ENCODE assay signal across 8 cellular contexts in genomic region chr3:11774296-11774877, GRCh38.
DNase-seq lines count a peak whose midpoint lies in the region; ATAC-seq and TF ChIP-seq lines count a peak whose summit lies in the region.

No MANE protein-coding gene starts in this region.

- no peak for ATAC-seq in GM19395 (IDR thresholded peaks at IDR 0.05; ENCODE audit: unreplicated experiment)

- no TSS peak for BruUV-seq in MCF 10A (replicated peaks; lab: Mats Ljungman, UMichigan)

- no peak overlapping the region for H3K4me2 ChIP-seq in Loucy (ENCODE audit: low read depth, low read length, poor library complexity, severe bottlenecking)

- no peaks in the 10 kb centered on the region for H4K20me1 ChIP-seq in Loucy (ENCODE audit: insufficient read depth, low read length, poor library complexity, severe bottlenecking)

- no peak overlapping the region for H3K4me3 Mint-ChIP-seq in MCF 10A (ENCODE audit: unreplicated experiment)

- H3K36me3 ChIP-seq in Loucy (ENCODE audit: insufficient read depth, low read length): no peaks in the 10 kb centered on the region

- CTCF ChIA-PET in MCF 10A (lab: Yijun Ruan, JAX): interaction anchor here (0.7 to 2.2 kb wide), 11 partner anchors 9 to 62 kb away, joined by 3 to 13 read pairs (median 5); no protein-coding TSS in a partner anchor

- no peak overlapping the region for H3K4me3 ChIP-seq in Loucy (ENCODE audit: low read length, poor library complexity, severe bottlenecking)

- H3K9ac ChIP-seq in Loucy (ENCODE audit: low read depth, low read length, poor library complexity, severe bottlenecking): no peak overlapping the region

- peak; percentile 77 for DNase-seq in DMS 273 (lab: John Stamatoyannopoulos, UW; ENCODE audit: unreplicated experiment)
- DNase-seq in MCF 10A (ENCODE audit: unreplicated experiment): peak; percentile 74
- DNase-seq in left kidney (ENCODE audit: low read depth, low spot score): peak; percentile 84
- no peak for DNase-seq in SKM-1 treated with dmso at 0.1 percent for 144 hours (lab: John Stamatoyannopoulos, UW; ENCODE audit: unreplicated experiment)
- DNase-seq in GOT3 (lab: John Stamatoyannopoulos, UW): no peak
- DNase-seq in NCI-H2196 treated with DMSO at 0.1 percent for 48 hours (lab: John Stamatoyannopoulos, UW; ENCODE audit: unreplicated experiment): no peak

- TF ChIP-seq CTCF in Loucy (conservative IDR thresholded peaks at IDR 0.05; ENCODE audit: low read length) (peak; percentile 53), MCF 10A (IDR thresholded peaks at IDR 0.05; ENCODE audit: unreplicated experiment) (no peak)

- H3K79me2 ChIP-seq in Loucy (ENCODE audit: insufficient read depth, low read length): no peaks in the 10 kb centered on the region

- H2AFZ ChIP-seq in Loucy (ENCODE audit: low read length): no peak overlapping the region

- H3K9me3 ChIP-seq in Loucy (ENCODE audit: insufficient read depth, low read depth, low read length): no peaks in the 10 kb centered on the region

- POLR2A ChIA-PET in MCF 10A (lab: Yijun Ruan, JAX): interaction anchor here (0.6 to 4.6 kb wide), 6 partner anchors 8 to 1103 kb away, joined by 3 to 72 read pairs (median 4); no protein-coding TSS in a partner anchor

- H3K36me3 Mint-ChIP-seq in MCF 10A (ENCODE audit: insufficient read depth, unreplicated experiment): peaks cover 7% of the 10 kb centered on the region

- no peaks in the 10 kb centered on the region for H3F3A ChIP-seq in Loucy (ENCODE audit: low read depth)

- H3K27me3 Mint-ChIP-seq in MCF 10A (ENCODE audit: insufficient read depth, unreplicated experiment): no peaks in the 10 kb centered on the region

- peaks cover 25% of the 10 kb centered on the region for H3K4me1 Mint-ChIP-seq in MCF 10A (ENCODE audit: insufficient read depth, unreplicated experiment)

- peaks cover 13% of the 10 kb centered on the region for H3K4me1 ChIP-seq in Loucy (ENCODE audit: insufficient read depth, low read length, poor library complexity, severe bottlenecking)

- H3K27me3 ChIP-seq in Loucy (ENCODE audit: insufficient read depth, low read length, poor library complexity, severe bottlenecking): no peaks in the 10 kb centered on the region

- intact Hi-C loops in MCF 10A (cut with micrococcal nuclease): loop anchor here (1.0 kb wide), 1 partner anchor 30 kb away; no protein-coding TSS in a partner anchor

- H3K9me3 Mint-ChIP-seq in MCF 10A (ENCODE audit: unreplicated experiment): no peaks in the 10 kb centered on the region

- H3K9me2 ChIP-seq in Loucy (replicated peaks; ENCODE audit: low read depth, low read length): no peaks in the 10 kb centered on the region

- no peak overlapping the region for H3K27ac Mint-ChIP-seq in MCF 10A (ENCODE audit: low read depth, unreplicated experiment)

Comparison
In these comparisons a context has a peak if more than half of its experiments do, and no peak if none do; other contexts are left out.
1. DNase-seq: peak in DMS 273 (single experiment), MCF 10A (single experiment) and left kidney (single experiment); none in SKM-1 treated with dmso at 0.1 percent for 144 hours (single experiment), GOT3 (single experiment) and NCI-H2196 treated with DMSO at 0.1 percent for 48 hours (single experiment).